Comparison of ENCODE assay signal across 28 cellular contexts in genomic region chr12:26661399-26661798, GRCh38.
"Had no signal": no experiment of that assay in that cellular context is flagged by ENCODE, and none has a peak within 500 bp of the region (broad histone marks: within the 10 kb centered on the region; RNA-seq: fewer than 3 reads in every experiment).

No MANE protein-coding gene starts in this region.

- H3K36me3 ChIP-seq: prostate gland, uterus had no signal

- H3K4me1 ChIP-seq: left ventricle myocardium inferior, prostate gland, spleen, tibial nerve, uterus had no signal

- ATAC-seq: left colon; natural killer cell; right cardiac atrium; stimulated activated memory B cell treated with anti-CD40 and anti-IgM and Interleukin-4, amounts not matched to agents 10 μg/mL and 1 μg/mL and 100 μg/mL, for 72 hours; stimulated activated naive CD8-positive, alpha-beta T cell treated with anti-CD3 and anti-CD28 coated beads, Interleukin-15, amount 100 ng/mL, for 72 hours had no signal

- H3K27me3 ChIP-seq: pancreas, sigmoid colon, spleen, tibial nerve, uterus had no signal

- DNase-seq: hypothalamus; immature natural killer cell; kidney; left colon; left ventricle myocardium inferior; mesendoderm; naive B cell; natural killer cell; nucleus accumbens; posterior cingulate gyrus; retina; right cardiac atrium; sigmoid colon; small intestine; spleen; stimulated activated CD4-positive, alpha-beta T cell treated with anti-CD3 and anti-CD28 coated beads, Interleukin-2, amount 100 ng/mL, for 48 hours; stimulated activated CD4-positive, alpha-beta T cell treated with anti-CD3 and anti-CD28 coated beads, Interleukin-4, amount 100 ng/mL, for 4 hours; stimulated activated CD8-positive, alpha-beta memory T cell treated with anti-CD3 and anti-CD28 coated beads, Interleukin-4, amount 100 ng/mL, for 48 hours; stimulated activated naive CD4-positive, alpha-beta T cell treated with Interleukin-2 at 50 U/mL for 16 hours; stimulated activated naive CD8-positive, alpha-beta T cell treated with anti-CD3 and anti-CD28 coated beads, Interleukin-15, amount 100 ng/mL, for 72 hours; substantia nigra; uterus had no signal

- FAIRE-seq: islet of Langerhans, small intestine had no signal

- H3K27ac ChIP-seq: left ventricle myocardium inferior, pancreas, prostate gland, sigmoid colon, spleen, tibial nerve, uterus had no signal

- H3K4me3 ChIP-seq: left ventricle myocardium inferior, lung, pancreas, prostate gland, sigmoid colon, spleen, tibial nerve, uterus had no signal

- H3K9me3 ChIP-seq: left ventricle myocardium inferior, pancreas, prostate gland, sigmoid colon, spleen, tibial nerve, uterus had no signal
